Comparison of ENCODE assay signal across 7 cellular contexts in genomic region chrX:76172325-76172887, GRCh38. TPM values are rescaled to one million over a fixed set of nuclear protein-coding genes. Genes with fewer than 3 reads are reported as not detected.
DNase-seq lines count a peak whose midpoint lies in the region; ATAC-seq and TF ChIP-seq lines count a peak whose summit lies in the region.

No MANE protein-coding gene starts in this region.

- TF ChIP-seq POLR2A in right lobe of liver (IDR thresholded peaks at IDR 0.05): no peak
- TF ChIP-seq POLR2A in transverse colon (IDR thresholded peaks at IDR 0.05): no peak

- no peak for TF ChIP-seq EP300 in transverse colon (IDR thresholded peaks at IDR 0.05; ENCODE audit: low read depth)

- DNase-seq in MCF 10A (ENCODE audit: unreplicated experiment) (no peak), right lobe of liver (no peak), transverse colon (no peak), COLO668 (lab: John Stamatoyannopoulos, UW; ENCODE audit: unreplicated experiment) (no peak), NCI-H2029 treated with DMSO at 0.1 percent for 48 hours (lab: John Stamatoyannopoulos, UW) (no peak)

- peak overlapping the region; percentile 83 for H3K4me3 Mint-ChIP-seq in MCF 10A (ENCODE audit: unreplicated experiment)

- H3K27me3 ChIP-seq in right lobe of liver (peaks cover 0 to 7% of the 10 kb centered on the region in 2 donors), transverse colon (no peaks in the 10 kb centered on the region)

- 16% methylated on average over 9 of the region's 9 CpGs for WGBS in right lobe of liver (ENCODE audit: insufficient coverage, low coverage, low lambda C conversion rate, missing lambda C conversion rate)
- 0 to 42% methylated on average over 2 to 9 of the region's 9 CpGs for WGBS in transverse colon (ENCODE audit: low coverage in 1 of 2), 2 donors

- peaks cover 0 to 5% (median 0%) of the 10 kb centered on the region in 4 donors for H3K4me1 ChIP-seq in right lobe of liver
- H3K4me1 ChIP-seq in transverse colon: peaks cover 0 to 27% (median 8%) of the 10 kb centered on the region in 4 donors

- H3K27ac Mint-ChIP-seq in MCF 10A (ENCODE audit: low read depth, unreplicated experiment): peak overlapping the region; percentile 90

- H3K36me3 Mint-ChIP-seq in MCF 10A (ENCODE audit: insufficient read depth, unreplicated experiment): peaks cover 34% of the 10 kb centered on the region

- intact Hi-C loops in MCF 10A (cut with micrococcal nuclease): no loop called here
- intact Hi-C loops in right lobe of liver (cut with DNase I): no loop called here
- intact Hi-C loops in transverse colon (cut with DNase I; ENCODE audit: low total_unique reads): no loop called here

- TF ChIP-seq CTCF in MCF 10A (IDR thresholded peaks at IDR 0.05; ENCODE audit: unreplicated experiment) (no peak), right lobe of liver (IDR thresholded peaks at IDR 0.05) (no peak), transverse colon (IDR thresholded peaks at IDR 0.05) (no peak)

- H3K9me3 Mint-ChIP-seq in MCF 10A (ENCODE audit: unreplicated experiment): peaks cover 6% of the 10 kb centered on the region

- peaks cover 0 to 2% (median under 1%) of the 10 kb centered on the region in 4 donors for H3K36me3 ChIP-seq in right lobe of liver
- no peaks in the 10 kb centered on the region for H3K36me3 ChIP-seq in transverse colon

- H3K27ac ChIP-seq in right lobe of liver (peak overlapping the region; percentile 43 to 58 (median 49)), transverse colon (peak overlapping the region; percentile 88 to 91 (median 90))

- H3K9me3 ChIP-seq in right lobe of liver (no peaks in the 10 kb centered on the region), transverse colon (no peaks in the 10 kb centered on the region)

- in situ Hi-C loops in transverse colon (cut with MboI; ENCODE audit: low pct_ligation_motif_present in 1 of 4, low pct_unique_long_range_greater_than_20kb in 1 of 4, low sequenced_read_pairs in 3 of 4): no loop called here

- H3K4me3 ChIP-seq in right lobe of liver (peak overlapping the region; percentile 43 to 70 (median 65)), transverse colon (peak overlapping the region in 3 of 4 donors; percentile 49 to 79 (median 60))

- H3K4me1 Mint-ChIP-seq in MCF 10A (ENCODE audit: insufficient read depth, unreplicated experiment): peaks cover 7% of the 10 kb centered on the region

- peak; percentile 57 for ATAC-seq in GM19467 (IDR thresholded peaks at IDR 0.05; ENCODE audit: unreplicated experiment)
- ATAC-seq in HG03521 (IDR thresholded peaks at IDR 0.05; ENCODE audit: unreplicated experiment): peak; percentile 47
- peak; percentile 51 to 66 (median 63) for ATAC-seq in right lobe of liver

- BruUV-seq in MCF 10A (replicated peaks; lab: Mats Ljungman, UMichigan): no TSS peak

- POLR2A ChIA-PET in MCF 10A (lab: Yijun Ruan, JAX): interaction anchor here (3.3 kb wide), 1 partner anchor 24 kb away, joined by 21 read pairs; no protein-coding TSS in a partner anchor

- no peaks in the 10 kb centered on the region for H3K27me3 Mint-ChIP-seq in MCF 10A (ENCODE audit: insufficient read depth, unreplicated experiment)

- CTCF ChIA-PET in MCF 10A (lab: Yijun Ruan, JAX): interaction anchor here (0.6 to 2.0 kb wide), 2 partner anchors 81 to 1918 kb away, joined by 4 to 5 read pairs; no protein-coding TSS in a partner anchor

RNA-seq across cellular contexts. Expression of gene PBDC1, which starts 0.5 kb away (rescaled TPM):
- total RNA-seq in MCF 10A (2022): 45.6 and 46.3 TPM in 2 replicates
- 10 to 100 TPM; 11.9 to 20.6 (median 14.6) TPM for total RNA-seq in right lobe of liver
- 10 to 100 TPM in 2 of 4 donors, 1 to 10 TPM in 2; 1.5 to 22.9 (median 10.8) TPM for total RNA-seq in transverse colon
